In genomic region chr12:47811581-47812484, GRCh38 we compare ENCODE assay signal across 8 cellular contexts. TPM values are rescaled to one million over a fixed set of nuclear protein-coding genes. Genes with fewer than 3 reads are reported as not detected.
DNase-seq lines count a peak whose midpoint lies in the region; ATAC-seq and TF ChIP-seq lines count a peak whose summit lies in the region.

No MANE protein-coding gene starts in this region.

- POLR2A ChIA-PET in AG04450 (lab: Yijun Ruan, JAX) = interaction anchor here (0.8 to 2.0 kb wide), 3 partner anchors 9 to 24 kb away, joined by 3 to 4 read pairs (median 4); no protein-coding TSS in a partner anchor

- H3K9me3 Mint-ChIP-seq in dendritic cell treated with granulocyte-macrophage colony-stimulating factor and Interleukin-4, amounts not matched to agents 40 ng/mL and 50 ng/mL, for 4 days = no peaks in the 10 kb centered on the region

- H3K4me3 ChIP-seq in AG04450 (ENCODE audit: low read depth, low read length) (no peak overlapping the region; the same call in 1 of the 2 replicates), MG63 (no peak overlapping the region), muscle layer of duodenum (ENCODE audit: low read depth in 1 of 2, low read length in 2 of 2) (peak overlapping the region; percentile 52 to 64)

- intact Hi-C loops in dendritic cell treated with granulocyte-macrophage colony-stimulating factor and Interleukin-4, amounts not matched to agents 40 ng/mL and 50 ng/mL, for 4 days (cut with micrococcal nuclease) = no loop called here

- peaks cover 12% of the 10 kb centered on the region for H3K36me3 Mint-ChIP-seq in dendritic cell treated with granulocyte-macrophage colony-stimulating factor and Interleukin-4, amounts not matched to agents 40 ng/mL and 50 ng/mL, for 4 days (ENCODE audit: low read depth)

- H3K4me1 ChIP-seq in muscle layer of duodenum (ENCODE audit: control insufficient read depth in 1 of 2, insufficient read depth in 2 of 2, low read length in 2 of 2) = peaks cover 65 to 86% of the 10 kb centered on the region in 2 donors

- no peaks in the 10 kb centered on the region for H3K27me3 Mint-ChIP-seq in dendritic cell treated with granulocyte-macrophage colony-stimulating factor and Interleukin-4, amounts not matched to agents 40 ng/mL and 50 ng/mL, for 4 days

- no peak for ATAC-seq in HG03175 (IDR thresholded peaks at IDR 0.05; ENCODE audit: unreplicated experiment)
- no peak for ATAC-seq in HG03460 (IDR thresholded peaks at IDR 0.05; ENCODE audit: unreplicated experiment)

- no peak for TF ChIP-seq CTCF in AG04450 (IDR thresholded peaks at IDR 0.05; ENCODE audit: low read depth, low read length)

- H3K27ac ChIP-seq in AG04450 (ENCODE audit: low read depth, low read length) (peak overlapping the region; percentile 94), muscle layer of duodenum (ENCODE audit: low read length) (peak overlapping the region; percentile 98)

- H3K36me3 ChIP-seq in MG63 (peaks cover 34% of the 10 kb centered on the region), muscle layer of duodenum (ENCODE audit: control insufficient read depth in 1 of 2, insufficient read depth in 2 of 2, low read length in 2 of 2) (peaks cover 0 to 11% of the 10 kb centered on the region in 2 donors)

- H3K27me3 ChIP-seq in AG04450 (ENCODE audit: control insufficient read depth, insufficient read depth, low read length) (no peaks in the 10 kb centered on the region), MG63 (no peaks in the 10 kb centered on the region), muscle layer of duodenum (ENCODE audit: low read depth, low read length) (no peaks in the 10 kb centered on the region)

- H3K27ac Mint-ChIP-seq in dendritic cell treated with granulocyte-macrophage colony-stimulating factor and Interleukin-4, amounts not matched to agents 40 ng/mL and 50 ng/mL, for 4 days = peak overlapping the region; percentile 92

- no peaks in the 10 kb centered on the region for H3K9me3 ChIP-seq in AG04450 (ENCODE audit: control insufficient read depth, insufficient read depth, low read length)
- no peaks in the 10 kb centered on the region for H3K9me3 ChIP-seq in MG63
- no peaks in the 10 kb centered on the region for H3K9me3 ChIP-seq in muscle layer of duodenum (ENCODE audit: control insufficient read depth in 1 of 2, low read length in 2 of 2)

- H3K4me1 Mint-ChIP-seq in dendritic cell treated with granulocyte-macrophage colony-stimulating factor and Interleukin-4, amounts not matched to agents 40 ng/mL and 50 ng/mL, for 4 days (ENCODE audit: low read depth) = peaks cover 92% of the 10 kb centered on the region

- DNase-seq in AG04450 (ENCODE audit: low read depth, low spot score) (no peak), MG63 (peak; percentile 58), retina (no peak)
- DNase-seq in effector CD4-positive, alpha-beta T cell = no peak

- H3K4me3 Mint-ChIP-seq in dendritic cell treated with granulocyte-macrophage colony-stimulating factor and Interleukin-4, amounts not matched to agents 40 ng/mL and 50 ng/mL, for 4 days = peak overlapping the region; percentile 77

- CTCF ChIA-PET in AG04450 (lab: Charles Lee) = interaction anchor here (1.4 to 1.5 kb wide), 2 partner anchors 13 to 25 kb away, joined by 3 to 6 read pairs; no protein-coding TSS in a partner anchor

RNA-seq across cellular contexts. Expression of gene HDAC7, which starts 7.9 kb away (rescaled TPM):
- polyA plus RNA-seq in AG04450 (2011; rRNA removed) = 17.1 and 22.1 TPM in 2 replicates
- polyA minus RNA-seq in AG04450 (2011; rRNA and poly(A)+ RNA removed) = 22.5 and 25.5 TPM in 2 replicates
- 30.5 and 31.5 TPM in 2 replicates for total RNA-seq in MG63 (2014; rRNA removed; shearing (Covaris generic); ENCODE audit: low replicate concordance)

RNA-seq across cellular contexts. Expression of gene SLC48A1, which starts 38.8 kb away (rescaled TPM):
- polyA plus RNA-seq in AG04450 (2011; rRNA removed) = 7.8 and 9.0 TPM in 2 replicates
- 9.3 and 12.2 TPM in 2 replicates for polyA minus RNA-seq in AG04450 (2011; rRNA and poly(A)+ RNA removed)
- total RNA-seq in MG63 (2014; rRNA removed; shearing (Covaris generic); ENCODE audit: low replicate concordance) = 14.2 and 17.6 TPM in 2 replicates

RNA-seq across cellular contexts. Expression of gene RAPGEF3, which starts 53.2 kb away (rescaled TPM):
- polyA plus RNA-seq in AG04450 (2011; rRNA removed) = 1.7 and 2.1 TPM in 2 replicates
- 2.7 and 3.4 TPM in 2 replicates for polyA minus RNA-seq in AG04450 (2011; rRNA and poly(A)+ RNA removed)
- 2.9 and 6.1 TPM in 2 replicates for total RNA-seq in MG63 (2014; rRNA removed; shearing (Covaris generic); ENCODE audit: low replicate concordance)

Comparison
In these comparisons a context has a peak if more than half of its experiments do, and no peak if none do; other contexts are left out.
1. H3K4me3 ChIP-seq: peak in muscle layer of duodenum (2 of 2); none in AG04450 (single experiment) and MG63 (single experiment).